16 cellular contexts compared by ENCODE assay signal in genomic region chr1:215279682-215280081, GRCh38.
DNase-seq lines count a peak whose midpoint lies in the region; FAIRE-seq and TF ChIP-seq lines count a peak whose summit lies in the region.
"Had no signal": no experiment of that assay in that cellular context is flagged by ENCODE, and none has a peak within 500 bp of the region (broad histone marks: within the 10 kb centered on the region; RNA-seq: fewer than 3 reads in every experiment).

No MANE protein-coding gene starts in this region.

- TF ChIP-seq EP300 in tibial nerve (IDR thresholded peaks at IDR 0.05), result no peak

- 72 to 90% methylated on average over 3 of the region's 3 CpGs for WGBS in tibial nerve, 2 donors

- H3K4me1 ChIP-seq in tibial nerve, result no peaks in the 10 kb centered on the region

- no peak for TF ChIP-seq POLR2A in tibial nerve (IDR thresholded peaks at IDR 0.05)

- peak; percentile 12 for DNase-seq in NCI-H2171 treated with DMSO at 0.1 percent for 48 hours (lab: John Stamatoyannopoulos, UW)
- no peak for DNase-seq in NCI-H2171 (lab: John Stamatoyannopoulos, UW)
- DNase-seq in D721Med (ENCODE audit: insufficient read length, low spot score), result no peak
- DNase-seq in OCI-M1 (lab: John Stamatoyannopoulos, UW), result peak; percentile 64
- DNase-seq in kidney tubule cell (ENCODE audit: low spot score), result peak; percentile 54
- DNase-seq in NCI-H2107 treated with DMSO at 0.1 percent for 48 hours (lab: John Stamatoyannopoulos, UW; ENCODE audit: unreplicated experiment), result no peak
- DNase-seq in tibial nerve (ENCODE audit: low spot score in 2 of 2), result no peak
- DNase-seq in HuH-7 (ENCODE audit: low spot score), result no peak
- DNase-seq: C1 segment of cervical spinal cord; CD8-positive, alpha-beta memory T cell; DND-41; KG1; NCI-H146; NCI-H2081 treated with DMSO at 0.1 percent for 48 hours; NCI-H446 treated with DMSO at 0.1 percent for 48 hours; NCI-H774 had no signal

- no peaks in the 10 kb centered on the region for H3K9me3 ChIP-seq in tibial nerve

- peak; percentile 69 for FAIRE-seq in D721Med (lab: Jason Lieb, UNC)

- H3K27ac ChIP-seq in tibial nerve, result no peak overlapping the region

- no peaks in the 10 kb centered on the region for H3K36me3 ChIP-seq in tibial nerve

- H3K4me3 ChIP-seq in tibial nerve, result no peak overlapping the region

- TF ChIP-seq CTCF in D721Med (IDR thresholded peaks at IDR 0.05; ENCODE audit: insufficient read depth, missing control alignments), result no peak
- no peak for TF ChIP-seq CTCF in tibial nerve (IDR thresholded peaks at IDR 0.05)

- H3K27me3 ChIP-seq in tibial nerve, result no peaks in the 10 kb centered on the region

Comparison
In these comparisons a context has a peak if more than half of its experiments do, and no peak if none do; other contexts are left out.
1. DNase-seq: peak in NCI-H2171 treated with DMSO at 0.1 percent for 48 hours (single experiment), OCI-M1 (single experiment) and kidney tubule cell (single experiment); none in NCI-H2171 (single experiment), D721Med (single experiment), NCI-H2107 treated with DMSO at 0.1 percent for 48 hours (single experiment), tibial nerve (0 of 2) and HuH-7 (single experiment).